Comparison of ENCODE assay signal across 13 cellular contexts in genomic region chr12:6582196-6582595, GRCh38. TPM values are rescaled to one million over a fixed set of nuclear protein-coding genes. Genes with fewer than 3 reads are reported as not detected.
A peak's percentile ranks its signal among the peaks of the same experiment; 100 is the strongest.
DNase-seq lines count a peak whose midpoint lies in the region; ATAC-seq and TF ChIP-seq lines count a peak whose summit lies in the region.
"Had no signal": no experiment of that assay in that cellular context is flagged by ENCODE, and none has a peak within 500 bp of the region (broad histone marks: within the 10 kb centered on the region; RNA-seq: fewer than 3 reads in every experiment).

No MANE protein-coding gene starts in this region.

- DNase-seq in activated naive CD4-positive, alpha-beta T cell treated with anti-CD3 and anti-CD28 coated beads for 36 hours: peak; percentile 24
- DNase-seq in activated naive CD4-positive, alpha-beta T cell treated with anti-CD3 and anti-CD28 coated beads, Interleukin-2, amount 10 ng/mL, durations not matched to agents 7 days and 5 days: no peak
- DNase-seq in NCI-H69 (lab: John Stamatoyannopoulos, UW): peak; percentile 7
- DNase-seq in endothelial cell (ENCODE audit: low spot score): no peak
- no peak for DNase-seq in nucleus accumbens (lab: John Stamatoyannopoulos, UW)
- DNase-seq in caudate nucleus (lab: John Stamatoyannopoulos, UW): no peak
- DNase-seq: DMS53, HFFc6, NCI-H187 had no signal

- no peaks in the 10 kb centered on the region for H3K27me3 Mint-ChIP-seq in activated naive CD4-positive, alpha-beta T cell treated with anti-CD3 and anti-CD28 coated beads for 36 hours (ENCODE audit: low read depth)
- no peaks in the 10 kb centered on the region for H3K27me3 Mint-ChIP-seq in activated naive CD4-positive, alpha-beta T cell treated with anti-CD3 and anti-CD28 coated beads, Interleukin-2, amount 10 ng/mL, durations not matched to agents 7 days and 5 days
- peaks cover 2% of the 10 kb centered on the region for H3K27me3 Mint-ChIP-seq in endothelial cell (ENCODE audit: unreplicated experiment)

- no peak overlapping the region for H3K27ac Mint-ChIP-seq in activated naive CD4-positive, alpha-beta T cell treated with anti-CD3 and anti-CD28 coated beads for 36 hours
- H3K27ac Mint-ChIP-seq in activated naive CD4-positive, alpha-beta T cell treated with anti-CD3 and anti-CD28 coated beads, Interleukin-2, amount 10 ng/mL, durations not matched to agents 7 days and 5 days: no peak overlapping the region
- peak overlapping the region; percentile 49 for H3K27ac Mint-ChIP-seq in endothelial cell (ENCODE audit: unreplicated experiment)
- H3K27ac Mint-ChIP-seq: HFFc6 had no signal

- H3K79me2 ChIP-seq in parathyroid adenoma: peaks cover 8% of the 10 kb centered on the region

- peaks cover 51% of the 10 kb centered on the region for H3K36me3 Mint-ChIP-seq in activated naive CD4-positive, alpha-beta T cell treated with anti-CD3 and anti-CD28 coated beads for 36 hours (ENCODE audit: low read depth)
- peaks cover 62% of the 10 kb centered on the region for H3K36me3 Mint-ChIP-seq in activated naive CD4-positive, alpha-beta T cell treated with anti-CD3 and anti-CD28 coated beads, Interleukin-2, amount 10 ng/mL, durations not matched to agents 7 days and 5 days
- peaks cover 54% of the 10 kb centered on the region for H3K36me3 Mint-ChIP-seq in endothelial cell (ENCODE audit: low read depth, unreplicated experiment)

- TF ChIP-seq CTCF in endothelial cell (IDR thresholded peaks at IDR 0.05; ENCODE audit: unreplicated experiment): no peak
- peak; percentile 6 for TF ChIP-seq CTCF in parathyroid adenoma (IDR thresholded peaks at IDR 0.05)

- H2AFZ ChIP-seq in parathyroid adenoma: no peak overlapping the region

- H3K36me3 ChIP-seq in parathyroid adenoma (ENCODE audit: control insufficient read depth, insufficient read depth, low read length): no peaks in the 10 kb centered on the region

- peaks cover 4% of the 10 kb centered on the region for H3K4me1 Mint-ChIP-seq in activated naive CD4-positive, alpha-beta T cell treated with anti-CD3 and anti-CD28 coated beads for 36 hours (ENCODE audit: low read depth)
- H3K4me1 Mint-ChIP-seq in activated naive CD4-positive, alpha-beta T cell treated with anti-CD3 and anti-CD28 coated beads, Interleukin-2, amount 10 ng/mL, durations not matched to agents 7 days and 5 days: no peaks in the 10 kb centered on the region
- peaks cover 3% of the 10 kb centered on the region for H3K4me1 Mint-ChIP-seq in endothelial cell (ENCODE audit: unreplicated experiment)

- H3K27ac ChIP-seq in parathyroid adenoma (no peak overlapping the region), caudate nucleus (ENCODE audit: low read depth, low read length) (no peak overlapping the region)

- H3K27me3 ChIP-seq in parathyroid adenoma (ENCODE audit: control insufficient read depth, insufficient read depth, low read length): no peaks in the 10 kb centered on the region

- no peaks in the 10 kb centered on the region for H3K9me3 ChIP-seq in parathyroid adenoma (ENCODE audit: control insufficient read depth, low read length)

- intact Hi-C loops in activated naive CD4-positive, alpha-beta T cell treated with anti-CD3 and anti-CD28 coated beads for 36 hours (cut with micrococcal nuclease): no loop called here

- no peak overlapping the region for H3K4me2 ChIP-seq in parathyroid adenoma (ENCODE audit: low read length)

- H3K4me3 Mint-ChIP-seq in activated naive CD4-positive, alpha-beta T cell treated with anti-CD3 and anti-CD28 coated beads for 36 hours: no peak overlapping the region
- H3K4me3 Mint-ChIP-seq in activated naive CD4-positive, alpha-beta T cell treated with anti-CD3 and anti-CD28 coated beads, Interleukin-2, amount 10 ng/mL, durations not matched to agents 7 days and 5 days: no peak overlapping the region
- H3K4me3 Mint-ChIP-seq in endothelial cell (ENCODE audit: unreplicated experiment): peak overlapping the region; percentile 47
- H3K4me3 Mint-ChIP-seq: HFFc6 had no signal

- CTCF ChIA-PET in activated naive CD4-positive, alpha-beta T cell treated with anti-CD3 and anti-CD28 coated beads for 36 hours (lab: Charles Lee): interaction anchor here (1.6 kb wide), 1 partner anchor 12 kb away, joined by 7 read pairs; no protein-coding TSS in a partner anchor
- CTCF ChIA-PET in activated naive CD4-positive, alpha-beta T cell treated with anti-CD3 and anti-CD28 coated beads, Interleukin-2, amount 10 ng/mL, durations not matched to agents 7 days and 5 days (lab: Charles Lee): interaction anchor here (0.7 kb wide), 1 partner anchor 33 kb away, joined by 4 read pairs; no protein-coding TSS in a partner anchor

- ATAC-seq in GM21825 (IDR thresholded peaks at IDR 0.05; ENCODE audit: unreplicated experiment): no peak

- no peak overlapping the region for H3K9ac ChIP-seq in parathyroid adenoma

- H3K9me3 Mint-ChIP-seq in activated naive CD4-positive, alpha-beta T cell treated with anti-CD3 and anti-CD28 coated beads for 36 hours: no peaks in the 10 kb centered on the region
- H3K9me3 Mint-ChIP-seq in activated naive CD4-positive, alpha-beta T cell treated with anti-CD3 and anti-CD28 coated beads, Interleukin-2, amount 10 ng/mL, durations not matched to agents 7 days and 5 days: no peaks in the 10 kb centered on the region
- H3K9me3 Mint-ChIP-seq in endothelial cell (ENCODE audit: unreplicated experiment): no peaks in the 10 kb centered on the region
- H3K9me3 Mint-ChIP-seq: HFFc6 had no signal

- no peak overlapping the region for H3K4me3 ChIP-seq in parathyroid adenoma (ENCODE audit: low read depth, low read length)

- no peaks in the 10 kb centered on the region for H3K4me1 ChIP-seq in parathyroid adenoma

RNA-seq across cellular contexts. Expression of gene NOP2, which starts 14.1 kb away (rescaled TPM):
- 10 to 100 TPM; 61.3 to 62.9 TPM for total RNA-seq in activated naive CD4-positive, alpha-beta T cell treated with anti-CD3 and anti-CD28 coated beads for 36 hours
- 37.5 TPM for total RNA-seq in endothelial cell (ENCODE audit: unreplicated experiment)

RNA-seq across cellular contexts. Expression of gene CHD4, which starts 25.0 kb away (rescaled TPM):
- 100 to 1,000 TPM; 232 to 245 TPM for total RNA-seq in activated naive CD4-positive, alpha-beta T cell treated with anti-CD3 and anti-CD28 coated beads for 36 hours
- 334 TPM for total RNA-seq in endothelial cell (ENCODE audit: unreplicated experiment)

RNA-seq across cellular contexts. Expression of gene IFFO1, which starts 26.4 kb away (rescaled TPM):
- total RNA-seq in activated naive CD4-positive, alpha-beta T cell treated with anti-CD3 and anti-CD28 coated beads for 36 hours: 1 to 10 TPM; 8.0 to 9.0 TPM
- total RNA-seq in endothelial cell (ENCODE audit: unreplicated experiment): 82.2 TPM

RNA-seq across cellular contexts. Expression of gene GAPDH, which starts 47.9 kb away (rescaled TPM):
- 1,000 to 10,000 TPM; 6,537 to 6,787 TPM for total RNA-seq in activated naive CD4-positive, alpha-beta T cell treated with anti-CD3 and anti-CD28 coated beads for 36 hours
- total RNA-seq in endothelial cell (ENCODE audit: unreplicated experiment): 2,393 TPM

RNA-seq across cellular contexts. Expression of gene LPAR5, which starts 53.6 kb away (rescaled TPM):
- 1 to 10 TPM; 1.7 to 2.2 TPM for total RNA-seq in activated naive CD4-positive, alpha-beta T cell treated with anti-CD3 and anti-CD28 coated beads for 36 hours
- total RNA-seq in endothelial cell (ENCODE audit: unreplicated experiment): 2.7 TPM
- total RNA-seq: dermis microvascular lymphatic vessel endothelial cell, glomerular endothelial cell, HFFc6 had no signal

Comparison
In these comparisons a context has a peak if more than half of its experiments do, and no peak if none do; other contexts are left out.
1. DNase-seq: peak in activated naive CD4-positive, alpha-beta T cell treated with anti-CD3 and anti-CD28 coated beads for 36 hours (single experiment) and NCI-H69 (single experiment); none in activated naive CD4-positive, alpha-beta T cell treated with anti-CD3 and anti-CD28 coated beads, Interleukin-2, amount 10 ng/mL, durations not matched to agents 7 days and 5 days (single experiment), endothelial cell (single experiment), nucleus accumbens (0 of 56) and caudate nucleus (0 of 61).